ENCODE assay signal across 11 cellular contexts in genomic region chr15:73988075-73988969, GRCh38. TPM values are rescaled to one million over a fixed set of nuclear protein-coding genes. Genes with fewer than 3 reads are reported as not detected.
A peak's percentile ranks its signal among the peaks of the same experiment; 100 is the strongest.
DNase-seq lines count a peak whose midpoint lies in the region; ATAC-seq and TF ChIP-seq lines count a peak whose summit lies in the region.
"Had no signal": no experiment of that assay in that cellular context is flagged by ENCODE, and none has a peak within 500 bp of the region (broad histone marks: within the 10 kb centered on the region; RNA-seq: fewer than 3 reads in every experiment).

No MANE protein-coding gene starts in this region.

- H3K4me3 ChIP-seq in right atrium auricular region, result no peak overlapping the region
- H3K4me3 ChIP-seq in mucosa of descending colon, result no peak overlapping the region
- no peak overlapping the region for H3K4me3 ChIP-seq in vagina

- H3K4me1 Mint-ChIP-seq in MCF 10A (ENCODE audit: insufficient read depth, unreplicated experiment), result peaks cover 69% of the 10 kb centered on the region

- peaks cover 0 to 96% of the 10 kb centered on the region in 2 donors for H3K4me1 ChIP-seq in right atrium auricular region
- H3K4me1 ChIP-seq in mucosa of descending colon (ENCODE audit: low read depth), result peaks cover 13% of the 10 kb centered on the region
- H3K4me1 ChIP-seq in vagina, result peaks cover 88% of the 10 kb centered on the region

- H3K27ac ChIP-seq in right atrium auricular region (peak overlapping the region; percentile 86 to 95), vagina (peak overlapping the region; percentile 51)

- H3K27me3 ChIP-seq in right atrium auricular region, result no peaks in the 10 kb centered on the region
- no peaks in the 10 kb centered on the region for H3K27me3 ChIP-seq in vagina

- no peak overlapping the region for H3K4me3 Mint-ChIP-seq in MCF 10A (ENCODE audit: unreplicated experiment)

- no peaks in the 10 kb centered on the region for H3K27me3 Mint-ChIP-seq in MCF 10A (ENCODE audit: insufficient read depth, unreplicated experiment)

- no TSS peak for BruUV-seq in MCF 10A (replicated peaks; lab: Mats Ljungman, UMichigan)

- ATAC-seq in Right ventricle myocardium inferior (no peak), mucosa of descending colon (peak; percentile 19), HG03469 (IDR thresholded peaks at IDR 0.05; ENCODE audit: unreplicated experiment) (no peak), GM18870 (IDR thresholded peaks at IDR 0.05; ENCODE audit: unreplicated experiment) (no peak)

- CTCF ChIA-PET in MCF 10A (lab: Yijun Ruan, JAX), result interaction anchor here (0.5 to 3.4 kb wide), 5 partner anchors 7 to 560 kb away, joined by 3 to 16 read pairs (median 4); partner anchors contain the start of gene PML

- H3K36me3 ChIP-seq in right atrium auricular region (peaks cover 7% of the 10 kb centered on the region), mucosa of descending colon (ENCODE audit: low read depth) (no peaks in the 10 kb centered on the region), vagina (no peaks in the 10 kb centered on the region)

- POLR2A ChIA-PET in MCF 10A (lab: Yijun Ruan, JAX), result interaction anchor here (0.7 to 7.9 kb wide), 5 partner anchors 6 to 356 kb away, joined by 3 to 141 read pairs (median 3); partner anchors contain the start of genes PML and STOML1

- H3K9me3 Mint-ChIP-seq in MCF 10A (ENCODE audit: unreplicated experiment), result no peaks in the 10 kb centered on the region

- TF ChIP-seq CTCF in right atrium auricular region (IDR thresholded peaks at IDR 0.05) (no peak), MCF 10A (IDR thresholded peaks at IDR 0.05; ENCODE audit: unreplicated experiment) (no peak), mucosa of descending colon (IDR thresholded peaks at IDR 0.05) (no peak), vagina (IDR thresholded peaks at IDR 0.05) (no peak)

- no peak for TF ChIP-seq POLR2A in vagina (IDR thresholded peaks at IDR 0.05)

- no peaks in the 10 kb centered on the region for H3K9me3 ChIP-seq in right atrium auricular region
- no peaks in the 10 kb centered on the region for H3K9me3 ChIP-seq in mucosa of descending colon
- H3K9me3 ChIP-seq in vagina, result no peaks in the 10 kb centered on the region

- peaks cover 9% of the 10 kb centered on the region for H3K36me3 Mint-ChIP-seq in MCF 10A (ENCODE audit: insufficient read depth, unreplicated experiment)

- H3K27ac Mint-ChIP-seq in MCF 10A (ENCODE audit: low read depth, unreplicated experiment), result peak overlapping the region; percentile 94

- intact Hi-C loops in Right ventricle myocardium inferior (cut with DNase I), result no loop called here
- intact Hi-C loops in MCF 10A (cut with micrococcal nuclease), result no loop called here
- intact Hi-C loops in mucosa of descending colon (cut with DNase I, micrococcal nuclease), result loop anchor here in 1 of 2 donors (10.0 kb wide), 1 partner anchor 46 kb away; no protein-coding TSS in a partner anchor
- intact Hi-C loops in vagina (cut with DNase I), result no loop called here

- DNase-seq in right atrium auricular region (ENCODE audit: low spot score) (no peak), Right ventricle myocardium inferior (ENCODE audit: missing footprints) (no peak), MCF 10A (ENCODE audit: unreplicated experiment) (no peak), mucosa of descending colon (no peak), vagina (ENCODE audit: extremely low spot score in 2 of 2) (no peak)
- no peak for DNase-seq in activated CD4-positive, alpha-beta T cell treated with anti-CD3 and anti-CD28 coated beads for 4 hours
- DNase-seq: activated T-cell treated with anti-CD3 and anti-CD28 coated beads for 4 hours, NCI-H2171, T-helper 2 cell had no signal

RNA-seq across cellular contexts. Expression of gene STOML1, which starts 3.8 kb away (rescaled TPM):
- total RNA-seq in right atrium auricular region (10 to 100 TPM; 11.8 to 23.5 TPM), Right ventricle myocardium inferior (31.2 TPM), MCF 10A (2022) (12.0 and 17.6 TPM in 2 replicates), mucosa of descending colon (10 to 100 TPM; 11.5 to 13.4 (median 12.4) TPM), vagina (15.0 TPM)

RNA-seq across cellular contexts. Expression of gene PML, which starts 6.2 kb away (rescaled TPM):
- total RNA-seq in right atrium auricular region (10 to 100 TPM; 27.3 to 36.1 TPM), Right ventricle myocardium inferior (22.3 TPM), MCF 10A (2022) (33.4 and 33.9 TPM in 2 replicates), mucosa of descending colon (10 to 100 TPM; 27.6 to 52.2 (median 35.6) TPM), vagina (107 TPM)
